26 cellular contexts compared by ENCODE assay signal in the genomic region with DNA sequence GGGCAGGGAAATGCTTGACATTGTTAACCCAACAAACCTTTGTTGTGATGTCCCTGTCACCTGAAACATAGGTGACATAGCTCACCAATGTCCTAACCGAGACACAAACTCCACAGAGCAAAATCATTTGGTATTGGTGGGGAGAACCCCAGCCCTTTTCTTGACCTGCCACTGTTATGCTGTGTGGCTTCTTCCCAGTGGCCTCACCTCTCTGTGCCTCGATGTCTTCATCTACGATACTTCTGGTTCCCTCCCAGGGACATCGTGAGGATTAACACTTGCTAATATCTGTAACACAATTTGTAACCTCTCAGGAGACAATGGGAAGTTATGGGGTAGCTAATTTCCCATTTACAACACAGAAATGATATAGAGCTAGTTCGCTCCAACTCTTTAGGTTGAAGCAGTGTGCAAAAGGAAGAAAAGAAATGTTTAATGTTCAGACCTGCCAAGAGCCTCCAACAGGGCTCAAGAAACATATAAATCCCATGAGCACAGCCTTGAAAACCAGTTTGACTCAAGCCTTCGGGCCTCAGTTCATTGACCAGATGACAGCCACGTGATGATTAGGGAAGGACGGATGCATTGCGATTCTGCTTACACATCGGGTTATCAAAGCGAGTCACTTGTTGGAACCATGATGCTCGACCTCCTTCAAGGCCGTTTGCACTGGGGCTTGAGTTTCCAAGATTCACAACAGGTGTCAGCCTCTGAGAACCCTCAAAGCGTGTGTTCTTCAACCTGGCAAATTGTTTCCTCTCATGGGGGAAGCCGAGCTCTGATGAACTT. TPM values are rescaled to one million over a fixed set of nuclear protein-coding genes. Genes with fewer than 3 reads are reported as not detected.
"Had no signal": no experiment of that assay in that cellular context is flagged by ENCODE, and none has a peak within 500 bp of the region (broad histone marks: within the 10 kb centered on the region; RNA-seq: fewer than 3 reads in every experiment).

No MANE protein-coding gene starts in this region.

- H3K4me2 ChIP-seq: hepatocyte, neural progenitor cell had no signal

- H3K9ac ChIP-seq: neural progenitor cell had no signal

- DNase-seq: islet precursor cell; left ventricle myocardium inferior; mesendoderm; naive B cell; natural killer cell; nephron progenitor cell; occipital lobe; ovary; retina; stimulated activated CD4-positive, alpha-beta T cell treated with anti-CD3 and anti-CD28 coated beads, Interleukin-12 subunit alpha, Interleukin-12 subunit beta, amount 100 ng/mL, for 4 hours; stimulated activated CD4-positive, alpha-beta T cell treated with anti-CD3 and anti-CD28 coated beads, Interleukin-15, amount 100 ng/mL, for 24 hours; stimulated activated CD4-positive, alpha-beta T cell treated with anti-CD3 and anti-CD28 coated beads, Interleukin-2, amount 100 ng/mL, for 24 hours; stimulated activated CD4-positive, alpha-beta T cell treated with anti-CD3 and anti-CD28 coated beads, Interleukin-4, amount 100 ng/mL, for 1 hour; stimulated activated naive B cell treated with anti-CD40 and anti-IgM and Interleukin-4, amounts not matched to agents 10 μg/mL and 1 μg/mL and 100 μg/mL, for 72 hours; stimulated activated naive CD8-positive, alpha-beta T cell treated with anti-CD3 and anti-CD28 coated beads, Interleukin-15, Interleukin-2, amounts not matched to agents 100 U/mL and 50 U/mL, for 24 hours; stomach; testis; thyroid gland; transverse colon; upper lobe of left lung had no signal

- H3K9me3 ChIP-seq: left ventricle myocardium inferior, neutrophil, ovary, prostate gland, stomach, testis, thyroid gland, transverse colon, upper lobe of left lung had no signal

- H3K27ac ChIP-seq: hepatocyte, left ventricle myocardium inferior, neural progenitor cell, neutrophil, ovary, prostate gland, skin epidermis, stomach, thyroid gland, transverse colon, upper lobe of left lung had no signal

- H3K4me3 ChIP-seq: hepatocyte, left ventricle myocardium inferior, lung, neural progenitor cell, ovary, prostate gland, skin epidermis, stomach, testis, thyroid gland, transverse colon, upper lobe of left lung had no signal

- H3K4me1 ChIP-seq: stomach, thyroid gland, transverse colon, upper lobe of left lung had no signal

- H3K27me3 ChIP-seq: hepatocyte, neural progenitor cell, ovary, stomach, testis, thyroid gland, transverse colon, upper lobe of left lung had no signal

- H3K79me2 ChIP-seq: hepatocyte had no signal

- H2AFZ ChIP-seq: hepatocyte, neural progenitor cell had no signal

- H3K36me3 ChIP-seq: left ventricle myocardium inferior, neural progenitor cell, neutrophil, ovary, prostate gland, thyroid gland, transverse colon, upper lobe of left lung had no signal

RNA-seq across cellular contexts. Expression of a gene that starts 37.8 kb away (rescaled TPM):
- total RNA-seq: natural killer cell had no signal
